Comparison of ENCODE assay signal across 1 cellular context in the genomic region with DNA sequence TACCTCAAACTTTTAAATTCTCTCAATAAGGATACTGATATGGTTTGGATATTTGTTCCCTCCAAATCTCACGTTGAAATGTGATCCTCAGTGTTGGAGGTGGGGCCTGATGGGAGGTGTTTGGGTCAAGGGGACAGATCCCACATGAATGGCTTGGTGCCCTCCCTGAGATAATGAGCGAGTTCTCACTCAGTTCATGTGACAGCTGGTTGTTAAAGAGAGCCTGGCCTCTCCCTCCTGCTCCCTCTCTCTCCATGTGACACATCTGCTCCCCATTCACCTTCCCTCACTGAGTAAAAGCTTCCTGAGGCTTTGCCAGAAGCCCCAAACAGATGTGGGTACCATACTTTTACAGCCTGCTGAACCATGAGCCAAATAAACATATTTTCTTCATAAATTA.
TF ChIP-seq lines count a peak whose summit lies in the region.

No MANE protein-coding gene starts in this region.

TF ChIP-seq in H1, 55 proteins besides CTCF, POLR2A, EP300 and RAD21:
- no peak for TF ChIP-seq CBX8 (IDR thresholded peaks at IDR 0.05; ENCODE audit: borderline replicate concordance, low read depth, low read length)
- TF ChIP-seq, protein P1, sequence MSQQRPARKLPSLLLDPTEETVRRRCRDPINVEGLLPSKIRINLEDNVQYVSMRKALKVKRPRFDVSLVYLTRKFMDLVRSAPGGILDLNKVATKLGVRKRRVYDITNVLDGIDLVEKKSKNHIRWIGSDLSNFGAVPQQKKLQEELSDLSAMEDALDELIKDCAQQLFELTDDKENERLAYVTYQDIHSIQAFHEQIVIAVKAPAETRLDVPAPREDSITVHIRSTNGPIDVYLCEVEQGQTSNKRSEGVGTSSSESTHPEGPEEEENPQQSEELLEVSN (IDR thresholded peaks at IDR 0.05), result no peak
- TF ChIP-seq HDAC6 (IDR thresholded peaks at IDR 0.05; ENCODE audit: low read depth, low read length), result no peak
- TF ChIP-seq, protein P2, sequence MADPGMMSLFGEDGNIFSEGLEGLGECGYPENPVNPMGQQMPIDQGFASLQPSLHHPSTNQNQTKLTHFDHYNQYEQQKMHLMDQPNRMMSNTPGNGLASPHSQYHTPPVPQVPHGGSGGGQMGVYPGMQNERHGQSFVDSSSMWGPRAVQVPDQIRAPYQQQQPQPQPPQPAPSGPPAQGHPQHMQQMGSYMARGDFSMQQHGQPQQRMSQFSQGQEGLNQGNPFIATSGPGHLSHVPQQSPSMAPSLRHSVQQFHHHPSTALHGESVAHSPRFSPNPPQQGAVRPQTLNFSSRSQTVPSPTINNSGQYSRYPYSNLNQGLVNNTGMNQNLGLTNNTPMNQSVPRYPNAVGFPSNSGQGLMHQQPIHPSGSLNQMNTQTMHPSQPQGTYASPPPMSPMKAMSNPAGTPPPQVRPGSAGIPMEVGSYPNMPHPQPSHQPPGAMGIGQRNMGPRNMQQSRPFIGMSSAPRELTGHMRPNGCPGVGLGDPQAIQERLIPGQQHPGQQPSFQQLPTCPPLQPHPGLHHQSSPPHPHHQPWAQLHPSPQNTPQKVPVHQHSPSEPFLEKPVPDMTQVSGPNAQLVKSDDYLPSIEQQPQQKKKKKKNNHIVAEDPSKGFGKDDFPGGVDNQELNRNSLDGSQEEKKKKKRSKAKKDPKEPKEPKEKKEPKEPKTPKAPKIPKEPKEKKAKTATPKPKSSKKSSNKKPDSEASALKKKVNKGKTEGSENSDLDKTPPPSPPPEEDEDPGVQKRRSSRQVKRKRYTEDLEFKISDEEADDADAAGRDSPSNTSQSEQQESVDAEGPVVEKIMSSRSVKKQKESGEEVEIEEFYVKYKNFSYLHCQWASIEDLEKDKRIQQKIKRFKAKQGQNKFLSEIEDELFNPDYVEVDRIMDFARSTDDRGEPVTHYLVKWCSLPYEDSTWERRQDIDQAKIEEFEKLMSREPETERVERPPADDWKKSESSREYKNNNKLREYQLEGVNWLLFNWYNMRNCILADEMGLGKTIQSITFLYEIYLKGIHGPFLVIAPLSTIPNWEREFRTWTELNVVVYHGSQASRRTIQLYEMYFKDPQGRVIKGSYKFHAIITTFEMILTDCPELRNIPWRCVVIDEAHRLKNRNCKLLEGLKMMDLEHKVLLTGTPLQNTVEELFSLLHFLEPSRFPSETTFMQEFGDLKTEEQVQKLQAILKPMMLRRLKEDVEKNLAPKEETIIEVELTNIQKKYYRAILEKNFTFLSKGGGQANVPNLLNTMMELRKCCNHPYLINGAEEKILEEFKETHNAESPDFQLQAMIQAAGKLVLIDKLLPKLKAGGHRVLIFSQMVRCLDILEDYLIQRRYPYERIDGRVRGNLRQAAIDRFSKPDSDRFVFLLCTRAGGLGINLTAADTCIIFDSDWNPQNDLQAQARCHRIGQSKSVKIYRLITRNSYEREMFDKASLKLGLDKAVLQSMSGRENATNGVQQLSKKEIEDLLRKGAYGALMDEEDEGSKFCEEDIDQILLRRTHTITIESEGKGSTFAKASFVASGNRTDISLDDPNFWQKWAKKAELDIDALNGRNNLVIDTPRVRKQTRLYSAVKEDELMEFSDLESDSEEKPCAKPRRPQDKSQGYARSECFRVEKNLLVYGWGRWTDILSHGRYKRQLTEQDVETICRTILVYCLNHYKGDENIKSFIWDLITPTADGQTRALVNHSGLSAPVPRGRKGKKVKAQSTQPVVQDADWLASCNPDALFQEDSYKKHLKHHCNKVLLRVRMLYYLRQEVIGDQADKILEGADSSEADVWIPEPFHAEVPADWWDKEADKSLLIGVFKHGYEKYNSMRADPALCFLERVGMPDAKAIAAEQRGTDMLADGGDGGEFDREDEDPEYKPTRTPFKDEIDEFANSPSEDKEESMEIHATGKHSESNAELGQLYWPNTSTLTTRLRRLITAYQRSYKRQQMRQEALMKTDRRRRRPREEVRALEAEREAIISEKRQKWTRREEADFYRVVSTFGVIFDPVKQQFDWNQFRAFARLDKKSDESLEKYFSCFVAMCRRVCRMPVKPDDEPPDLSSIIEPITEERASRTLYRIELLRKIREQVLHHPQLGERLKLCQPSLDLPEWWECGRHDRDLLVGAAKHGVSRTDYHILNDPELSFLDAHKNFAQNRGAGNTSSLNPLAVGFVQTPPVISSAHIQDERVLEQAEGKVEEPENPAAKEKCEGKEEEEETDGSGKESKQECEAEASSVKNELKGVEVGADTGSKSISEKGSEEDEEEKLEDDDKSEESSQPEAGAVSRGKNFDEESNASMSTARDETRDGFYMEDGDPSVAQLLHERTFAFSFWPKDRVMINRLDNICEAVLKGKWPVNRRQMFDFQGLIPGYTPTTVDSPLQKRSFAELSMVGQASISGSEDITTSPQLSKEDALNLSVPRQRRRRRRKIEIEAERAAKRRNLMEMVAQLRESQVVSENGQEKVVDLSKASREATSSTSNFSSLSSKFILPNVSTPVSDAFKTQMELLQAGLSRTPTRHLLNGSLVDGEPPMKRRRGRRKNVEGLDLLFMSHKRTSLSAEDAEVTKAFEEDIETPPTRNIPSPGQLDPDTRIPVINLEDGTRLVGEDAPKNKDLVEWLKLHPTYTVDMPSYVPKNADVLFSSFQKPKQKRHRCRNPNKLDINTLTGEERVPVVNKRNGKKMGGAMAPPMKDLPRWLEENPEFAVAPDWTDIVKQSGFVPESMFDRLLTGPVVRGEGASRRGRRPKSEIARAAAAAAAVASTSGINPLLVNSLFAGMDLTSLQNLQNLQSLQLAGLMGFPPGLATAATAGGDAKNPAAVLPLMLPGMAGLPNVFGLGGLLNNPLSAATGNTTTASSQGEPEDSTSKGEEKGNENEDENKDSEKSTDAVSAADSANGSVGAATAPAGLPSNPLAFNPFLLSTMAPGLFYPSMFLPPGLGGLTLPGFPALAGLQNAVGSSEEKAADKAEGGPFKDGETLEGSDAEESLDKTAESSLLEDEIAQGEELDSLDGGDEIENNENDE (IDR thresholded peaks at IDR 0.05; ENCODE audit: insufficient replicate concordance, low read length), result no peak
- no peak for TF ChIP-seq EGR1 (IDR thresholded peaks at IDR 0.05; ENCODE audit: borderline replicate concordance, low read depth, low read length)
- TF ChIP-seq CREB1 (IDR thresholded peaks at IDR 0.05), result no peak
